Comparison of ENCODE assay signal across 11 cellular contexts in genomic region chr11:1521382-1522080, GRCh38. TPM values are rescaled to one million over a fixed set of nuclear protein-coding genes. Genes with fewer than 3 reads are reported as not detected.
DNase-seq lines count a peak whose midpoint lies in the region; ATAC-seq, FAIRE-seq and TF ChIP-seq lines count a peak whose summit lies in the region.
"Had no signal": no experiment of that assay in that cellular context is flagged by ENCODE, and none has a peak within 500 bp of the region (broad histone marks: within the 10 kb centered on the region; RNA-seq: fewer than 3 reads in every experiment).

No MANE protein-coding gene starts in this region.

- no peak overlapping the region for H3K27ac ChIP-seq in K562 (ENCODE audit: extremely low read depth, low read depth, low read length)
- H3K27ac ChIP-seq: psoas muscle had no signal

- POLR2A ChIA-PET in K562 (lab: Yijun Ruan, JAX) = interaction anchor here (0.6 to 1.0 kb wide), 4 partner anchors 9 to 597 kb away, joined by 3 to 7 read pairs (median 4); no protein-coding TSS in a partner anchor

- TF ChIP-seq CTCF in K562 (IDR thresholded peaks at IDR 0.05 in 2 of 3, conservative IDR thresholded peaks at IDR 0.05 in 1 of 3; ENCODE audit: insufficient read depth in 2 of 3, low read depth in 1 of 3, low read length in 3 of 3) = no peak

- in situ Hi-C loops in K562 (cut with MboI) = no loop called here

- no peaks in the 10 kb centered on the region for H3K27me3 ChIP-seq in K562 (ENCODE audit: control insufficient read depth in 2 of 2, insufficient read depth in 2 of 2, low read length in 2 of 2)

- H3K9me3 ChIP-seq in K562 (replicated peaks; ENCODE audit: control insufficient read depth, insufficient read depth, low read depth, low read length) = no peaks in the 10 kb centered on the region
- H3K9me3 ChIP-seq: psoas muscle had no signal

- no peak overlapping the region for H2AFZ ChIP-seq in K562 (ENCODE audit: low read depth, low read length)

- H3K36me3 ChIP-seq in K562 (ENCODE audit: control insufficient read depth, insufficient read depth, low read length) = no peaks in the 10 kb centered on the region

- DNase-seq in K562 (ENCODE audit: extremely low read depth in 1 of 4, low spot score in 3 of 4) = no peak
- DNase-seq in A172 (ENCODE audit: low spot score) = no peak
- no peak for DNase-seq in DMS53 (lab: John Stamatoyannopoulos, UW)
- DNase-seq in NCI-H1105 treated with DMSO at 0.1 percent for 48 hours (lab: John Stamatoyannopoulos, UW) = no peak
- DNase-seq in HuH-7 (ENCODE audit: low spot score) = no peak
- DNase-seq: effector memory CD4-positive, alpha-beta T cell; Karpas-422; psoas muscle had no signal

- TF ChIP-seq EP300 in K562 (IDR thresholded peaks at IDR 0.05; ENCODE audit: low read length) = no peak

- peaks cover 4% of the 10 kb centered on the region for H3K9me1 ChIP-seq in K562 (ENCODE audit: control insufficient read depth, insufficient read depth, low read length)

- no peak for TF ChIP-seq POLR2A in GM18505 (IDR thresholded peaks at IDR 0.05; ENCODE audit: borderline replicate concordance, extremely low read depth, insufficient read depth, insufficient read length)
- TF ChIP-seq POLR2A in K562 (conservative IDR thresholded peaks at IDR 0.05) = no peak

- H4K20me1 ChIP-seq in K562 (replicated peaks; ENCODE audit: control insufficient read depth, insufficient read depth, low read length) = peaks cover 51% of the 10 kb centered on the region

- H3K4me1 ChIP-seq in K562 (replicated peaks in 1 of 2; ENCODE audit: control insufficient read depth in 2 of 2, insufficient read depth in 2 of 2, low read length in 2 of 2) = peaks cover 17 to 52% of the 10 kb centered on the region in 2 experiments

- intact Hi-C loops in K562 (cut with micrococcal nuclease) = no loop called here

- FAIRE-seq in K562 (lab: Jason Lieb, UNC) = peak; percentile 19

- no TSS peak for BruUV-seq in K562 (replicated peaks; lab: Mats Ljungman, UMichigan)

- TF ChIP-seq RAD21 in K562 (CRISPR knock-in tag; conservative IDR thresholded peaks at IDR 0.05 in 1 of 2, IDR thresholded peaks at IDR 0.05 in 1 of 2) = no peak

- no peak overlapping the region for H3K4me3 ChIP-seq in K562
- H3K4me3 ChIP-seq: psoas muscle had no signal

- ATAC-seq in GM18505 (IDR thresholded peaks at IDR 0.05; ENCODE audit: unreplicated experiment) (peak; percentile 59), GM19463 (IDR thresholded peaks at IDR 0.05; ENCODE audit: unreplicated experiment) (peak; percentile 80), HG03066 (IDR thresholded peaks at IDR 0.05; ENCODE audit: low read depth, unreplicated experiment) (peak; percentile 89), K562 (no peak)

- peak overlapping the region; percentile 59 for H3K4me2 ChIP-seq in K562 (ENCODE audit: insufficient read depth, low read length)

- peaks cover 21% of the 10 kb centered on the region for H3K79me2 ChIP-seq in K562 (ENCODE audit: control insufficient read depth, insufficient read depth, low read length)

- H3K9ac ChIP-seq in K562 (ENCODE audit: insufficient read depth in 1 of 2, low read depth in 2 of 2, low read length in 2 of 2) = peak overlapping the region in 1 of 2 experiments; percentile 41; a peak in 2 of 4 replicates

- 80% methylated on average over 21 of the region's 21 CpGs for WGBS in K562 (ENCODE audit: insufficient coverage, low coverage, missing lambda C conversion rate)

- CTCF ChIA-PET in K562 (lab: Yijun Ruan, JAX; ENCODE audit: low intra/inter-chr PET ratio) = interaction anchor here (0.6 kb wide), 1 partner anchor 25 kb away, joined by 3 read pairs; no protein-coding TSS in a partner anchor

TF ChIP-seq in K562, 482 proteins besides CTCF, POLR2A, EP300 and RAD21:
- peak; percentile 66; the same call in 1 of the 2 replicates for TF ChIP-seq ZBTB33 (CRISPR knock-in tag; IDR thresholded peaks at IDR 0.05)
- TF ChIP-seq BCOR (IDR thresholded peaks at IDR 0.05) = no peak
- TF ChIP-seq SPI1 (IDR thresholded peaks at IDR 0.05; ENCODE audit: borderline replicate concordance, low read depth, low read length) = 0 out of 2 replicates have a peak, but pooled peaks have one; percentile 0

RNA-seq across cellular contexts. Expression of gene MOB2, which starts 35.0 kb away (rescaled TPM):
- total RNA-seq in K562 (2011; cell fraction: chromatin; rRNA removed; ENCODE audit: low replicate concordance) = 14.8 and 29.8 TPM in 2 replicates
- 29.5 and 31.0 TPM in 2 replicates for total RNA-seq in K562 (2011; cell fraction: nucleolus; rRNA removed)
- 17.6 and 19.9 TPM in 2 replicates for total RNA-seq in K562 (2011; cell fraction: nucleoplasm; rRNA removed)
- 18.9 and 19.1 TPM in 2 replicates for total RNA-seq in K562 (2014; rRNA removed)
- 9.0 and 16.7 TPM in 2 replicates for total RNA-seq in K562 (2014; rRNA removed; fragmentation: Illumina TruSeq; extraction: Trizol)
- total RNA-seq in K562 (2015; rRNA removed; fragmentation: Illumina TruSeq; extraction: Trizol) = 18.9 and 19.2 TPM in 2 replicates
- 23.6 and 24.9 TPM in 2 replicates for total RNA-seq in K562 (2021)
- polyA plus RNA-seq in K562 (2011; rRNA removed) = 30.4 and 33.3 TPM in 2 replicates
- 32.0 and 48.0 TPM in 2 replicates for polyA plus RNA-seq in K562 (2011; cell fraction: cytosol; rRNA removed)
- polyA plus RNA-seq in K562 (2011; cell fraction: nucleus; rRNA removed) = 38.7 and 62.4 TPM in 2 replicates
- 19.2 and 26.7 TPM in 2 replicates for polyA plus RNA-seq in K562 (2012)
- polyA plus RNA-seq in K562 (2014; fragmentation: Illumina TruSeq; extraction: Trizol) = 36.8 and 46.3 TPM in 2 replicates
- under 1 TPM; 0.17 to 0.41 TPM for polyA plus RNA-seq in K562 (2014; fragmentation: Nextera tagmentation; extraction: Ambion mirVana)
- polyA plus RNA-seq in K562 (2014; rRNA removed) = 24.3 and 27.5 TPM in 2 replicates
- 16.6 and 22.5 TPM in 2 replicates for polyA minus RNA-seq in K562 (2011; rRNA and poly(A)+ RNA removed)
- 10.3 and 13.7 TPM in 2 replicates for polyA minus RNA-seq in K562 (2011; cell fraction: cytosol; rRNA and poly(A)+ RNA removed)
- polyA minus RNA-seq in K562 (2011; cell fraction: nucleus; rRNA and poly(A)+ RNA removed) = 7.5 and 12.7 TPM in 2 replicates
- 22.4 and 25.8 TPM in 2 replicates for total RNA-seq in A172 (2014; rRNA removed; shearing (Covaris generic))

RNA-seq across cellular contexts. Expression of gene DUSP8, which starts 50.5 kb away (rescaled TPM):
- 2.6 and 6.2 TPM in 2 replicates for total RNA-seq in K562 (2011; cell fraction: chromatin; rRNA removed; ENCODE audit: low replicate concordance)
- 1.4 and 3.5 TPM in 2 replicates for total RNA-seq in K562 (2011; cell fraction: nucleolus; rRNA removed)
- total RNA-seq in K562 (2011; cell fraction: nucleoplasm; rRNA removed) = 2.0 and 5.0 TPM in 2 replicates
- total RNA-seq in K562 (2014; rRNA removed) (0.18 and 0.29 TPM in 2 replicates), K562 (2014; rRNA removed; fragmentation: Illumina TruSeq; extraction: Trizol) (0.22 and 0.33 TPM in 2 replicates), K562 (2015; rRNA removed; fragmentation: Illumina TruSeq; extraction: Trizol) (0.14 TPM in 1 of 2 replicates, not detected in the other), K562 (2021) (0.83 and 2.0 TPM in 2 replicates)
- polyA plus RNA-seq in K562 (2011; rRNA removed) (2.0 and 4.4 TPM in 2 replicates), K562 (2014; fragmentation: Illumina TruSeq; extraction: Trizol) (0.86 and 1.7 TPM in 2 replicates), K562 (2014; fragmentation: Nextera tagmentation; extraction: Ambion mirVana) (not detected), K562 (2014; rRNA removed) (0.50 and 1.0 TPM in 2 replicates)
- polyA plus RNA-seq in K562 (2011; cell fraction: cytosol; rRNA removed) = 1.8 and 2.8 TPM in 2 replicates
- polyA plus RNA-seq in K562 (2011; cell fraction: nucleus; rRNA removed) = 3.9 and 5.9 TPM in 2 replicates
- polyA plus RNA-seq in K562 (2012) = 1.7 and 1.8 TPM in 2 replicates
- 0.81 and 1.4 TPM in 2 replicates for polyA minus RNA-seq in K562 (2011; rRNA and poly(A)+ RNA removed)
- polyA minus RNA-seq in K562 (2011; cell fraction: cytosol; rRNA and poly(A)+ RNA removed) = 2.7 and 4.1 TPM in 2 replicates
- polyA minus RNA-seq in K562 (2011; cell fraction: nucleus; rRNA and poly(A)+ RNA removed) = 0.78 and 1.1 TPM in 2 replicates
- 2.9 and 5.1 TPM in 2 replicates for total RNA-seq in A172 (2014; rRNA removed; shearing (Covaris generic))
